Comparison of ENCODE assay signal across 8 cellular contexts in genomic region chr22:25462474-25463346, GRCh38.
DNase-seq lines count a peak whose midpoint lies in the region; ATAC-seq and TF ChIP-seq lines count a peak whose summit lies in the region.
"Not testable (repeated sequence)": the region's sequence is repeated elsewhere in the genome, so short reads cannot be mapped to it uniquely, and the experiment has no call there.

No MANE protein-coding gene starts in this region.

- TF ChIP-seq CTCF in GM10248 (IDR thresholded peaks at IDR 0.05; ENCODE audit: control extremely low read depth, extremely low read depth, low read depth, missing control alignments) (peak; percentile 99), WI38 (IDR thresholded peaks at IDR 0.05; ENCODE audit: low read depth, low read length) (peak; percentile 99), astrocyte of the spinal cord (IDR thresholded peaks at IDR 0.05; ENCODE audit: low read depth, low read length) (peak; percentile 99), right atrium auricular region (IDR thresholded peaks at IDR 0.05) (peak; percentile 92 to 98), prostate gland (IDR thresholded peaks at IDR 0.05) (peak; percentile 94 to 99 (median 98)), tibial nerve (IDR thresholded peaks at IDR 0.05) (peak; percentile 92 to 98 (median 97))

- not testable (repeated sequence) for H3K27me3 ChIP-seq in right atrium auricular region; prostate gland (replicated peaks; ENCODE audit: insufficient read depth); tibial nerve

- in situ Hi-C loops in astrocyte of the spinal cord (cut with HindIII; ENCODE audit: low sequenced_read_pairs) = not testable (repeated sequence)

- not testable (repeated sequence) for H3K27ac ChIP-seq in right atrium auricular region, prostate gland, tibial nerve

- 43% methylated on average over 15 of the region's 15 CpGs for WGBS in prostate gland
- WGBS in tibial nerve, 2 donors = 35 to 40% methylated on average over 14 of the region's 15 CpGs

- not testable (repeated sequence) for TF ChIP-seq EP300 in tibial nerve (IDR thresholded peaks at IDR 0.05)

- not testable (repeated sequence) for TF ChIP-seq POLR2A in prostate gland (IDR thresholded peaks at IDR 0.05); tibial nerve (IDR thresholded peaks at IDR 0.05)

- POLR2A ChIA-PET in GM10248 (lab: Yijun Ruan, JAX) = interaction anchor here (0.6 to 0.7 kb wide), 2 partner anchors 279 to 1297 kb away, joined by 3 to 4 read pairs; no protein-coding TSS in a partner anchor

- intact Hi-C loops in prostate gland (cut with DNase I) = loop anchor here (2.0 to 5.0 kb wide), 2 partner anchors 240 to 310 kb away; no protein-coding TSS in a partner anchor

- DNase-seq in GM10248 (ENCODE audit: extremely low spot score) (peak; percentile 89), NCI-H446 treated with DMSO at 0.1 percent for 48 hours (lab: John Stamatoyannopoulos, UW) (peak; percentile 43), astrocyte of the spinal cord (ENCODE audit: low read depth, low spot score) (peak; percentile 76), right atrium auricular region (ENCODE audit: low spot score) (peak; percentile 76), prostate gland (ENCODE audit: low spot score) (peak; percentile 74), tibial nerve (ENCODE audit: low spot score in 2 of 2) (peak; percentile 63 to 84)

- CTCF ChIA-PET in GM10248 (lab: Yijun Ruan, JAX) = interaction anchor here (0.5 to 5.4 kb wide), 35 partner anchors 11 to 872 kb away, joined by 3 to 60 read pairs (median 3); no protein-coding TSS in a partner anchor

- not testable (repeated sequence) for H3K4me3 ChIP-seq in WI38 (ENCODE audit: low read depth, low read length); astrocyte of the spinal cord (ENCODE audit: low read depth, low read length); right atrium auricular region; prostate gland; tibial nerve

- H3K36me3 ChIP-seq in right atrium auricular region = peaks cover 36% of the 10 kb centered on the region
- not testable (repeated sequence) for H3K36me3 ChIP-seq in prostate gland
- H3K36me3 ChIP-seq in tibial nerve = peaks cover 0 to 57% (median 13%) of the 10 kb centered on the region in 3 donors

- not testable (repeated sequence) for H3K4me1 ChIP-seq in right atrium auricular region; prostate gland (replicated peaks); tibial nerve

- peak; percentile 78 for ATAC-seq in HG03175 (IDR thresholded peaks at IDR 0.05; ENCODE audit: unreplicated experiment)

- not testable (repeated sequence) for H3K9me3 ChIP-seq in right atrium auricular region, prostate gland, tibial nerve
